ENCODE assay signal across 19 cellular contexts in genomic region chr3:146256851-146257486, GRCh38. TPM values are rescaled to one million over a fixed set of nuclear protein-coding genes. Genes with fewer than 3 reads are reported as not detected.
A peak's percentile ranks its signal among the peaks of the same experiment; 100 is the strongest.
DNase-seq lines count a peak whose midpoint lies in the region; ATAC-seq and TF ChIP-seq lines count a peak whose summit lies in the region.
"Had no signal": no experiment of that assay in that cellular context is flagged by ENCODE, and none has a peak within 500 bp of the region (broad histone marks: within the 10 kb centered on the region; RNA-seq: fewer than 3 reads in every experiment).

No MANE protein-coding gene starts in this region.

- POLR2A ChIA-PET in AG04449 (lab: Yijun Ruan, JAX) = no interaction called here

- peak overlapping the region; percentile 70 for H3K27ac ChIP-seq in HUES48 (ENCODE audit: low read depth, low read length)
- peak overlapping the region; percentile 51 for H3K27ac ChIP-seq in iPS DF 6.9 (ENCODE audit: low read length)
- no peak overlapping the region for H3K27ac ChIP-seq in dorsolateral prefrontal cortex
- H3K27ac ChIP-seq: ascending aorta, upper lobe of left lung had no signal

- no peak overlapping the region for H3K4me3 ChIP-seq in AG04449 (ENCODE audit: low read depth, low read length)
- 0 out of 2 replicates have a peak overlapping the region, but pooled peaks have one; percentile 16 for H3K4me3 ChIP-seq in HUES48 (ENCODE audit: low read depth, low read length)
- no peak overlapping the region for H3K4me3 ChIP-seq in iPS DF 6.9 (ENCODE audit: low read length)
- no peak overlapping the region for H3K4me3 ChIP-seq in dorsolateral prefrontal cortex
- H3K4me3 ChIP-seq: ascending aorta, upper lobe of left lung had no signal

- H3K4me1 ChIP-seq in HUES48 (ENCODE audit: control insufficient read depth, insufficient read depth, low read length) (peaks cover 8% of the 10 kb centered on the region), iPS DF 6.9 (ENCODE audit: control insufficient read depth, insufficient read depth, low read length) (0 out of 2 replicates have a peak, but pooled peaks cover 2% of the 10 kb centered on the region)

- ATAC-seq in HG02759 (IDR thresholded peaks at IDR 0.05; ENCODE audit: unreplicated experiment) = no peak
- ATAC-seq: Panc1 had no signal

- CTCF ChIA-PET in AG04449 (lab: Yijun Ruan, JAX) = no interaction called here

- DNase-seq in AG04449 (ENCODE audit: low read depth, low spot score) (peak; percentile 38), astrocyte of the hippocampus (ENCODE audit: low read depth, low spot score) (peak; percentile 48), iPS DF 6.9 (ENCODE audit: low read depth, low spot score) (peak; percentile 33), dorsolateral prefrontal cortex (no peak), medulla oblongata (ENCODE audit: extremely low spot score) (no peak)
- DNase-seq in stimulated activated CD4-positive, alpha-beta T cell treated with anti-CD3 and anti-CD28 coated beads, Interleukin-2, amount 100 ng/mL, for 48 hours = no peak
- DNase-seq: activated gamma-delta T cell; CD4-positive, CD25-positive, alpha-beta regulatory T cell; DMS79 treated with DMSO at 0.1 percent for 48 hours; head of caudate nucleus; KG1; NCI-H1092 treated with DMSO at 0.1 percent for 48 hours; NCI-H774; SK-N-SH; upper lobe of left lung had no signal

- no peaks in the 10 kb centered on the region for H3K27me3 ChIP-seq in HUES48 (ENCODE audit: control insufficient read depth, insufficient read depth, low read length)
- no peaks in the 10 kb centered on the region for H3K27me3 ChIP-seq in iPS DF 6.9 (ENCODE audit: control insufficient read depth, insufficient read depth, low read length)
- H3K27me3 ChIP-seq in dorsolateral prefrontal cortex = no peaks in the 10 kb centered on the region
- H3K27me3 ChIP-seq: ascending aorta, upper lobe of left lung had no signal

- no peaks in the 10 kb centered on the region for H3K36me3 ChIP-seq in HUES48 (ENCODE audit: control insufficient read depth, insufficient read depth, low read length)
- no peaks in the 10 kb centered on the region for H3K36me3 ChIP-seq in iPS DF 6.9 (ENCODE audit: control insufficient read depth, insufficient read depth, low read length)
- H3K36me3 ChIP-seq: ascending aorta, upper lobe of left lung had no signal

- WGBS in iPS DF 6.9 (ENCODE audit: insufficient coverage, insufficient read length) = no CpG with 5 or more reads among the region's 3 CpGs

- H3K9me3 ChIP-seq in HUES48 (ENCODE audit: control insufficient read depth, insufficient read depth, low read length) (peaks cover 25% of the 10 kb centered on the region), iPS DF 6.9 (ENCODE audit: control insufficient read depth, insufficient read depth, low read length) (no peaks in the 10 kb centered on the region; the same call in 1 of the 2 replicates)
- H3K9me3 ChIP-seq: SK-N-SH, upper lobe of left lung had no signal

- TF ChIP-seq CTCF in AG04449 (IDR thresholded peaks at IDR 0.05; ENCODE audit: insufficient read depth, low read length, missing control alignments) (no peak), dorsolateral prefrontal cortex (IDR thresholded peaks at IDR 0.05 in 54 of 56, conservative IDR thresholded peaks at IDR 0.05 in 2 of 56; ENCODE audit: low read depth in 1 of 56, partially characterized antibody in 56 of 56) (no peak)

- intact Hi-C loops in dorsolateral prefrontal cortex (cut with DNase I) = no loop called here

- no peak overlapping the region for H3K9ac ChIP-seq in HUES48 (ENCODE audit: low read depth, low read length)
- H3K9ac ChIP-seq: SK-N-SH had no signal

RNA-seq across cellular contexts. Expression of gene PLSCR4, which starts 6.1 kb away (rescaled TPM):
- 10 to 100 TPM; 22.7 to 95.4 (median 43.5) TPM for total RNA-seq in dorsolateral prefrontal cortex
- total RNA-seq: CD4-positive, CD25-positive, alpha-beta regulatory T cell had no signal

Comparison
In these comparisons a context has a peak if more than half of its experiments do, and no peak if none do; other contexts are left out.
1. DNase-seq: peak in AG04449 (single experiment), astrocyte of the hippocampus (single experiment) and iPS DF 6.9 (single experiment); none in dorsolateral prefrontal cortex (0 of 10), stimulated activated CD4-positive, alpha-beta T cell treated with anti-CD3 and anti-CD28 coated beads, Interleukin-2, amount 100 ng/mL, for 48 hours (0 of 2) and medulla oblongata (single experiment).
2. H3K27ac ChIP-seq: peak in HUES48 (single experiment) and iPS DF 6.9 (single experiment); none in dorsolateral prefrontal cortex (0 of 59).